ENCODE assay signal across 13 cellular contexts in genomic region chr4:143405197-143405730, GRCh38.
A peak's percentile ranks its signal among the peaks of the same experiment; 100 is the strongest.
DNase-seq lines count a peak whose midpoint lies in the region; ATAC-seq, FAIRE-seq and TF ChIP-seq lines count a peak whose summit lies in the region.
"Had no signal": no experiment of that assay in that cellular context is flagged by ENCODE, and none has a peak within 500 bp of the region (broad histone marks: within the 10 kb centered on the region; RNA-seq: fewer than 3 reads in every experiment).

No MANE protein-coding gene starts in this region.

- TF ChIP-seq CTCF in MM.1S (IDR thresholded peaks at IDR 0.05; ENCODE audit: low read length) (no peak), D721Med (IDR thresholded peaks at IDR 0.05; ENCODE audit: insufficient read depth, missing control alignments) (no peak)

- peak; percentile 35 for DNase-seq in MM.1S
- DNase-seq in left colon = no peak
- DNase-seq in sciatic nerve (ENCODE audit: low spot score) = no peak
- DNase-seq in D721Med (ENCODE audit: insufficient read length, low spot score) = no peak
- no peak for DNase-seq in GM12892 (ENCODE audit: insufficient read length)
- DNase-seq in mesenteric fat pad (ENCODE audit: low spot score) = no peak
- DNase-seq: activated CD4-positive, alpha-beta T cell treated with anti-CD3 and anti-CD28 coated beads, Interleukin-2, amount 50 U/mL, for 48 hours; CD4-positive, CD25-positive, alpha-beta regulatory T cell; SHP77 had no signal

- H3K9ac ChIP-seq in BLaER1 = peak overlapping the region; percentile 76
- H3K9ac ChIP-seq in MM.1S (ENCODE audit: low read length) = peak overlapping the region; percentile 48; the same call in 1 of the 2 replicates

- no peaks in the 10 kb centered on the region for H4K20me1 ChIP-seq in BLaER1
- H4K20me1 ChIP-seq in MM.1S (ENCODE audit: insufficient read depth, low read length) = peaks cover 6% of the 10 kb centered on the region

- ATAC-seq in GM19395 (IDR thresholded peaks at IDR 0.05; ENCODE audit: unreplicated experiment) (peak; percentile 28), left colon (peak; percentile 30), sciatic nerve (no peak)

- H3K27me3 ChIP-seq in BLaER1 (no peaks in the 10 kb centered on the region), MM.1S (replicated peaks; ENCODE audit: insufficient read depth, low read length) (no peaks in the 10 kb centered on the region)

- H3K9me3 ChIP-seq in BLaER1 (no peaks in the 10 kb centered on the region), MM.1S (replicated peaks; ENCODE audit: insufficient read depth, low read length) (no peaks in the 10 kb centered on the region)
- H3K9me3 ChIP-seq: HAP-1 had no signal

- intact Hi-C loops in left colon (cut with DNase I, micrococcal nuclease) (no loop called here), sciatic nerve (cut with DNase I) (no loop called here)

- no peaks in the 10 kb centered on the region for H3K9me2 ChIP-seq in MM.1S (replicated peaks; ENCODE audit: insufficient read depth, low read length)

- H3K4me1 ChIP-seq in BLaER1 = peaks cover 100% of the 10 kb centered on the region
- peaks cover 48% of the 10 kb centered on the region for H3K4me1 ChIP-seq in MM.1S (ENCODE audit: low read length)

- peaks cover 100% of the 10 kb centered on the region for H3K79me2 ChIP-seq in MM.1S (ENCODE audit: low read length)

- H2AFZ ChIP-seq in MM.1S (ENCODE audit: low read length) = no peak overlapping the region

- H3K27ac ChIP-seq in BLaER1 (peak overlapping the region; percentile 92), MM.1S (ENCODE audit: low read length) (peak overlapping the region; percentile 77; the same call in 1 of the 2 replicates)

- H3F3A ChIP-seq in MM.1S (ENCODE audit: insufficient read depth, low read length) = peaks cover 22% of the 10 kb centered on the region

- H3K36me3 ChIP-seq in BLaER1 (peaks cover 4% of the 10 kb centered on the region; the same call in 1 of the 2 replicates), MM.1S (replicated peaks; ENCODE audit: insufficient read depth, low read length) (no peaks in the 10 kb centered on the region)
- H3K36me3 ChIP-seq: HAP-1 had no signal

- peak overlapping the region; percentile 36 for H3K4me3 ChIP-seq in BLaER1
- H3K4me3 ChIP-seq in MM.1S (ENCODE audit: low read length) = peak overlapping the region; percentile 51
- H3K4me3 ChIP-seq: HAP-1 had no signal

- FAIRE-seq in D721Med (lab: Jason Lieb, UNC) = no peak
- no peak for FAIRE-seq in GM12892 (lab: Jason Lieb, UNC)
- FAIRE-seq: keratinocyte had no signal

- H3K4me2 ChIP-seq in BLaER1 = peak overlapping the region; percentile 91
- H3K4me2 ChIP-seq in MM.1S (ENCODE audit: low read depth, low read length) = peak overlapping the region; percentile 83

- no peak for TF ChIP-seq POLR2A in GM12892 (IDR thresholded peaks at IDR 0.05; ENCODE audit: low read depth, low read length)
